ENCODE assay signal across 18 cellular contexts in the genomic region with DNA sequence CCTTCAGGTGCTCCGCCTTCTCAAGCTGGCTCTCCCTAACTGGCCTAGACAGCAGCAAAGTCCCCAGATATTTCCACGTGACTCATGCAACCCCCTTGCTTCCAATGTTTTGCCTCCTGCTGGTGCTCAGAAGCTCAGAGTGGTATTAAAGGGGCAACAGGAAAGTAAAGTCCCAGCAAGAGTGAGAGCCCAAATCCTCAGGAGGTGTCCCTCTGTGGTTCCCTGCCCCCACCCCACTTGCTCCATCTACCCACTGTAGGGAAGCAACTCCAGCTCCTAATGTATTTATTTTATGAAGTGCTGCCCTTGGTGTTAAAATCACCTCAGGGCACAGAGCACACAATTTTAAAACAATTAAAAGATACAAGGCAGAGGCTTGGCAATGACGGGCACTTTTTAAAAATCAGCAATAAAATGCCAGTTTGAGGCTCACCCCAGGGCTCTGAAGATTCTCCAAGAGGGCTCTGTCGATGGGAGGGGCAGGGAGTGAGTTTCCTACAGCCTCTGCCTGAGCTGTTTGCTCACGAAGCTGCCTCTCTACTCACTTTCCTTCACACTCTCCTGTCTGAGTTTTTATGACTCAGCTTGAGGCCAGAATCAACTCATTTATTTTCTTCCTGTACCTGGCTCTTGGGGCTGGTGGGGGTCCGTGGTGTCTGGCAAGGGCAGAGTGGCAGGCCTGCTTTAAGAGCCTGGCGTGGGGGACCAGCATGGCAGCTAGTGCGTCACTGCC.
DNase-seq lines count a peak whose midpoint lies in the region; ATAC-seq and TF ChIP-seq lines count a peak whose summit lies in the region.
"Had no signal": no experiment of that assay in that cellular context is flagged by ENCODE, and none has a peak within 500 bp of the region (broad histone marks: within the 10 kb centered on the region; RNA-seq: fewer than 3 reads in every experiment).

No MANE protein-coding gene starts in this region.

- intact Hi-C loops in sigmoid colon (cut with DNase I): no loop called here

- DNase-seq in EL: peak; percentile 15
- DNase-seq in HFFc6: peak; percentile 24
- DNase-seq in kidney glomerular epithelial cell (lab: John Stamatoyannopoulos, UW): peak; percentile 40
- DNase-seq in sigmoid colon: no peak
- DNase-seq in DMS153 (lab: John Stamatoyannopoulos, UW): no peak
- DNase-seq: activated CD8-positive, alpha-beta memory T cell treated with anti-CD3 and anti-CD28 coated beads, Interleukin-2, amount 50 U/mL, for 4 hours; activated naive CD8-positive, alpha-beta T cell treated with anti-CD3 and anti-CD28 coated beads for 36 hours; CD4-positive, alpha-beta memory T cell; colonic mucosa; NCI-H1105 treated with DMSO at 0.1 percent for 48 hours; NCI-H526; stimulated activated CD4-positive, alpha-beta T cell treated with anti-CD3 and anti-CD28 coated beads, Interleukin-12 subunit alpha, Interleukin-12 subunit beta, amount 100 ng/mL, for 4 hours; testis had no signal

- H3K4me3 ChIP-seq in sigmoid colon: no peak overlapping the region
- H3K4me3 ChIP-seq: colonic mucosa, esophagus muscularis mucosa, SJSA1, testis had no signal

- no peak for TF ChIP-seq POLR2A in sigmoid colon (IDR thresholded peaks at IDR 0.05)

- H3K4me1 Mint-ChIP-seq in HFFc6 (ENCODE audit: low read depth): peaks cover 30% of the 10 kb centered on the region

- WGBS in sigmoid colon, 2 donors: 48 to 64% methylated on average over 8 of the region's 8 CpGs

- H3K4me1 ChIP-seq in sigmoid colon: peaks cover 0 to 4% (median 0%) of the 10 kb centered on the region in 4 donors
- H3K4me1 ChIP-seq: colonic mucosa had no signal

- no peaks in the 10 kb centered on the region; the same call in 1 of the 2 replicates for H3K27me3 Mint-ChIP-seq in HFFc6 (ENCODE audit: insufficient read depth)
- H3K27me3 Mint-ChIP-seq: CD4-positive, alpha-beta memory T cell had no signal

- H3K9me3 Mint-ChIP-seq in HFFc6: peaks cover 16% of the 10 kb centered on the region

- H3K36me3 Mint-ChIP-seq in HFFc6 (ENCODE audit: low read depth): peaks cover 16% of the 10 kb centered on the region
- H3K36me3 Mint-ChIP-seq: activated naive CD8-positive, alpha-beta T cell treated with anti-CD3 and anti-CD28 coated beads for 36 hours had no signal

- no peak for TF ChIP-seq EP300 in sigmoid colon (IDR thresholded peaks at IDR 0.05)

- H3K27ac Mint-ChIP-seq in HFFc6: no peak overlapping the region
- H3K27ac Mint-ChIP-seq: activated naive CD8-positive, alpha-beta T cell treated with anti-CD3 and anti-CD28 coated beads for 36 hours; CD4-positive, alpha-beta memory T cell had no signal

- no peaks in the 10 kb centered on the region for H3K27me3 ChIP-seq in sigmoid colon
- H3K27me3 ChIP-seq: colonic mucosa, SJSA1, testis had no signal

- H3K9me3 ChIP-seq in sigmoid colon: peaks cover 0 to 9% (median 0%) of the 10 kb centered on the region in 4 donors
- H3K9me3 ChIP-seq: colonic mucosa, SJSA1, testis had no signal

- no peaks in the 10 kb centered on the region for H3K36me3 ChIP-seq in sigmoid colon
- H3K36me3 ChIP-seq: colonic mucosa, esophagus muscularis mucosa, SJSA1 had no signal

- H3K4me3 Mint-ChIP-seq in HFFc6: no peak overlapping the region
- H3K4me3 Mint-ChIP-seq: activated naive CD8-positive, alpha-beta T cell treated with anti-CD3 and anti-CD28 coated beads for 36 hours; CD4-positive, alpha-beta memory T cell had no signal

- H3K27ac ChIP-seq in VCaP (peak overlapping the region; percentile 56), sigmoid colon (no peak overlapping the region)
- H3K27ac ChIP-seq: colonic mucosa, esophagus muscularis mucosa, SJSA1, testis had no signal

- no peak for ATAC-seq in HG02970 (IDR thresholded peaks at IDR 0.05; ENCODE audit: low FRiP score, unreplicated experiment)
- ATAC-seq in HG03045 (IDR thresholded peaks at IDR 0.05; ENCODE audit: unreplicated experiment): no peak

- TF ChIP-seq CTCF in HFFc6 (IDR thresholded peaks at IDR 0.05) (no peak), VCaP (conservative IDR thresholded peaks at IDR 0.05) (no peak), sigmoid colon (IDR thresholded peaks at IDR 0.05) (no peak)

Comparison
In these comparisons a context has a peak if more than half of its experiments do, and no peak if none do; other contexts are left out.
1. DNase-seq: peak in EL (single experiment), HFFc6 (single experiment) and kidney glomerular epithelial cell (single experiment); none in sigmoid colon (single experiment) and DMS153 (single experiment).